In genomic region chr11:46273511-46274205, GRCh38 we compare ENCODE assay signal across 10 cellular contexts. TPM values are rescaled to one million over a fixed set of nuclear protein-coding genes. Genes with fewer than 3 reads are reported as not detected.
DNase-seq lines count a peak whose midpoint lies in the region; ATAC-seq, FAIRE-seq and TF ChIP-seq lines count a peak whose summit lies in the region.
"Had no signal": no experiment of that assay in that cellular context is flagged by ENCODE, and none has a peak within 500 bp of the region (broad histone marks: within the 10 kb centered on the region; RNA-seq: fewer than 3 reads in every experiment).

No MANE protein-coding gene starts in this region.

- no TSS peak for BruUV-seq in K562 (replicated peaks; lab: Mats Ljungman, UMichigan)

- TF ChIP-seq CTCF in heart left ventricle (IDR thresholded peaks at IDR 0.05) (no peak), K562 (IDR thresholded peaks at IDR 0.05 in 2 of 3, conservative IDR thresholded peaks at IDR 0.05 in 1 of 3; ENCODE audit: insufficient read depth in 2 of 3, low read depth in 1 of 3, low read length in 3 of 3) (no peak), mesothelial cell of epicardium (IDR thresholded peaks at IDR 0.05; ENCODE audit: unreplicated experiment) (no peak)

- ATAC-seq in heart left ventricle, result peak in 1 of 4 donors; percentile 3
- ATAC-seq in Right ventricle myocardium inferior, result no peak
- no peak for ATAC-seq in K562
- ATAC-seq in activated naive CD8-positive, alpha-beta T cell treated with anti-CD3 and anti-CD28 coated beads, Interleukin-2, amount 50 U/mL, for 24 hours, result no peak
- ATAC-seq in HG02798 (IDR thresholded peaks at IDR 0.05; ENCODE audit: poor library complexity, unreplicated experiment), result no peak

- DNase-seq in heart left ventricle (no peak), Right ventricle myocardium inferior (ENCODE audit: missing footprints) (no peak), K562 (ENCODE audit: extremely low read depth in 1 of 4, low spot score in 3 of 4) (peak in 2 of 4 experiments; percentile 27 to 30), mesothelial cell of epicardium (ENCODE audit: low spot score in 2 of 2, unreplicated experiment in 2 of 2) (no peak), DMS 273 treated with DMSO at 0.1 percent for 48 hours (lab: John Stamatoyannopoulos, UW) (no peak)
- DNase-seq in activated naive CD8-positive, alpha-beta T cell treated with anti-CD3 and anti-CD28 coated beads, Interleukin-2, amount 50 U/mL, for 24 hours, result no peak
- DNase-seq: BE2C; effector memory CD4-positive, alpha-beta T cell had no signal

- H3K36me3 ChIP-seq in heart left ventricle (no peaks in the 10 kb centered on the region), K562 (ENCODE audit: control insufficient read depth, insufficient read depth, low read length) (no peaks in the 10 kb centered on the region), urinary bladder (ENCODE audit: insufficient read depth) (no peaks in the 10 kb centered on the region)
- H3K36me3 ChIP-seq: BE2C had no signal

- H3K9me3 ChIP-seq in heart left ventricle (no peaks in the 10 kb centered on the region), K562 (replicated peaks; ENCODE audit: control insufficient read depth, insufficient read depth, low read depth, low read length) (no peaks in the 10 kb centered on the region)
- H3K9me3 ChIP-seq: BE2C had no signal

- intact Hi-C loops in heart left ventricle (cut with DNase I) (loop anchor here in 2 of 10 donors (2.0 kb wide), 1 partner anchor 31 kb away; no protein-coding TSS in a partner anchor), Right ventricle myocardium inferior (cut with DNase I) (no loop called here), K562 (cut with micrococcal nuclease) (no loop called here)

- peaks cover 4% of the 10 kb centered on the region for H3K27me3 Mint-ChIP-seq in mesothelial cell of epicardium (ENCODE audit: low read depth)
- peaks cover 16% of the 10 kb centered on the region for H3K27me3 Mint-ChIP-seq in activated naive CD8-positive, alpha-beta T cell treated with anti-CD3 and anti-CD28 coated beads, Interleukin-2, amount 50 U/mL, for 24 hours

- CTCF ChIA-PET in K562 (lab: Yijun Ruan, JAX; ENCODE audit: low intra/inter-chr PET ratio), result no interaction called here

- H3K4me3 Mint-ChIP-seq in mesothelial cell of epicardium, result no peak overlapping the region
- no peak overlapping the region for H3K4me3 Mint-ChIP-seq in activated naive CD8-positive, alpha-beta T cell treated with anti-CD3 and anti-CD28 coated beads, Interleukin-2, amount 50 U/mL, for 24 hours

- TF ChIP-seq EP300 in K562 (IDR thresholded peaks at IDR 0.05; ENCODE audit: low read length), result no peak

- FAIRE-seq in K562 (lab: Jason Lieb, UNC), result no peak

- no peaks in the 10 kb centered on the region for H3K9me1 ChIP-seq in K562 (ENCODE audit: control insufficient read depth, insufficient read depth, low read length)

- TF ChIP-seq POLR2A in heart left ventricle (IDR thresholded peaks at IDR 0.05) (no peak), K562 (conservative IDR thresholded peaks at IDR 0.05) (no peak)

- H3K36me3 Mint-ChIP-seq in mesothelial cell of epicardium, result no peaks in the 10 kb centered on the region
- no peaks in the 10 kb centered on the region for H3K36me3 Mint-ChIP-seq in activated naive CD8-positive, alpha-beta T cell treated with anti-CD3 and anti-CD28 coated beads, Interleukin-2, amount 50 U/mL, for 24 hours (ENCODE audit: low read depth)

- H3K27me3 ChIP-seq in heart left ventricle, result peaks cover 0 to 20% (median 0%) of the 10 kb centered on the region in 9 donors
- H3K27me3 ChIP-seq in K562 (ENCODE audit: control insufficient read depth in 2 of 2, insufficient read depth in 2 of 2, low read length in 2 of 2), result no peaks in the 10 kb centered on the region
- H3K27me3 ChIP-seq: BE2C had no signal

- H3K27ac Mint-ChIP-seq in mesothelial cell of epicardium, result peak overlapping the region; percentile 34
- H3K27ac Mint-ChIP-seq in activated naive CD8-positive, alpha-beta T cell treated with anti-CD3 and anti-CD28 coated beads, Interleukin-2, amount 50 U/mL, for 24 hours, result no peak overlapping the region

- peak overlapping the region; percentile 82 for H2AFZ ChIP-seq in K562 (ENCODE audit: low read depth, low read length)

- 58 to 71% (median 65%) methylated on average over 7 of the region's 7 CpGs for WGBS in heart left ventricle, 4 donors
- WGBS in K562 (ENCODE audit: insufficient coverage, low coverage, missing lambda C conversion rate), result 38% methylated on average over 6 of the region's 7 CpGs
- 26% methylated on average over 7 of the region's 7 CpGs for WGBS in urinary bladder

- peak overlapping the region; percentile 46; the same call in 1 of the 2 replicates for H3K4me2 ChIP-seq in K562 (ENCODE audit: insufficient read depth, low read length)

- H3K4me3 ChIP-seq in heart left ventricle, result no peak overlapping the region
- no peak overlapping the region for H3K4me3 ChIP-seq in K562
- H3K4me3 ChIP-seq in urinary bladder (ENCODE audit: low read depth, low read length), result no peak overlapping the region

- no peak for TF ChIP-seq RAD21 in K562 (CRISPR knock-in tag; conservative IDR thresholded peaks at IDR 0.05 in 1 of 2, IDR thresholded peaks at IDR 0.05 in 1 of 2)

- H3K9me3 Mint-ChIP-seq in mesothelial cell of epicardium, result no peaks in the 10 kb centered on the region
- H3K9me3 Mint-ChIP-seq in activated naive CD8-positive, alpha-beta T cell treated with anti-CD3 and anti-CD28 coated beads, Interleukin-2, amount 50 U/mL, for 24 hours, result no peaks in the 10 kb centered on the region

- peaks cover 47% of the 10 kb centered on the region for H3K4me1 Mint-ChIP-seq in mesothelial cell of epicardium
- H3K4me1 Mint-ChIP-seq in activated naive CD8-positive, alpha-beta T cell treated with anti-CD3 and anti-CD28 coated beads, Interleukin-2, amount 50 U/mL, for 24 hours, result peaks cover 3% of the 10 kb centered on the region

- H3K27ac ChIP-seq in heart left ventricle (peak overlapping the region; percentile 66 to 84 (median 79)), K562 (ENCODE audit: extremely low read depth, low read depth, low read length) (peak overlapping the region; percentile 73; the same call in 1 of the 3 replicates), urinary bladder (ENCODE audit: low read depth) (peak overlapping the region; percentile 87)

- H3K9ac ChIP-seq in K562 (ENCODE audit: insufficient read depth in 1 of 2, low read depth in 2 of 2, low read length in 2 of 2), result peak overlapping the region; percentile 43 to 61; a peak in 2 of 4 replicates

- in situ Hi-C loops in K562 (cut with MboI), result no loop called here

- POLR2A ChIA-PET in K562 (lab: Yijun Ruan, JAX), result interaction anchor here (0.8 to 1.8 kb wide), 4 partner anchors 15 to 36 kb away, joined by 3 to 8 read pairs (median 6); no protein-coding TSS in a partner anchor

- H3K4me1 ChIP-seq in heart left ventricle (peaks cover 9 to 72% (median 54%) of the 10 kb centered on the region in 12 donors), K562 (replicated peaks in 1 of 2; ENCODE audit: control insufficient read depth in 2 of 2, insufficient read depth in 2 of 2, low read length in 2 of 2) (peaks cover 39 to 45% of the 10 kb centered on the region in 2 experiments), urinary bladder (ENCODE audit: insufficient read depth) (peaks cover 3% of the 10 kb centered on the region)
- H3K4me1 ChIP-seq: BE2C had no signal

- H3K79me2 ChIP-seq in K562 (ENCODE audit: control insufficient read depth, insufficient read depth, low read length), result peaks cover 9% of the 10 kb centered on the region

- no peaks in the 10 kb centered on the region for H4K20me1 ChIP-seq in K562 (replicated peaks; ENCODE audit: control insufficient read depth, insufficient read depth, low read length)

TF ChIP-seq in K562, 482 proteins besides CTCF, POLR2A, EP300 and RAD21 (continues in another document):
- 0 out of 2 replicates have a peak, but pooled peaks have one; percentile 6 for TF ChIP-seq ETV1 (tag; conservative IDR thresholded peaks at IDR 0.05; ENCODE audit: low read depth)
- TF ChIP-seq CBFA2T3 (IDR thresholded peaks at IDR 0.05), result 0 out of 2 replicates have a peak, but pooled peaks have one; percentile 2
- TF ChIP-seq THRB (CRISPR knock-in tag; conservative IDR thresholded peaks at IDR 0.05), result no peak
- peak; percentile 14; the same call in 1 of the 2 replicates for TF ChIP-seq PHF8 (IDR thresholded peaks at IDR 0.05; ENCODE audit: borderline replicate concordance, low read length)
- no peak for TF ChIP-seq RBM39 (optimal IDR thresholded peaks at IDR 0.05; ENCODE audit: low read depth, low read length)
- no peak for TF ChIP-seq GATA2 (CRISPR knock-in tag; IDR thresholded peaks at IDR 0.05)

RNA-seq across cellular contexts. Expression of gene CREB3L1, which starts 3.8 kb away (rescaled TPM):
- total RNA-seq in heart left ventricle (10 to 100 TPM; 15.5 to 31.9 (median 23.3) TPM), Right ventricle myocardium inferior (64.1 TPM), K562 (2014; rRNA removed) (4.1 and 7.1 TPM in 2 replicates), K562 (2014; rRNA removed; fragmentation: Illumina TruSeq; extraction: Trizol) (3.7 and 5.2 TPM in 2 replicates), K562 (2015; rRNA removed; fragmentation: Illumina TruSeq; extraction: Trizol) (2.4 and 5.5 TPM in 2 replicates), K562 (2021) (24.9 and 27.6 TPM in 2 replicates), mesothelial cell of epicardium (34.5 to 43.0 TPM (median 36.3 TPM) in 3 replicates), urinary bladder (44.3 TPM)
- polyA plus RNA-seq in heart left ventricle (10 to 100 TPM in 1 of 2 donors, 1 to 10 TPM in 1; 7.4 to 30.9 TPM), K562 (2011; rRNA removed) (1.3 and 3.0 TPM in 2 replicates), K562 (2014; fragmentation: Illumina TruSeq; extraction: Trizol) (16.2 and 20.5 TPM in 2 replicates), K562 (2014; fragmentation: Nextera tagmentation; extraction: Ambion mirVana) (1 to 10 TPM; 1.2 to 1.4 TPM), K562 (2014; rRNA removed) (4.9 and 5.3 TPM in 2 replicates), urinary bladder (20.0 TPM)
- total RNA-seq in K562 (2011; cell fraction: chromatin; rRNA removed; ENCODE audit: low replicate concordance), result 19.2 and 27.7 TPM in 2 replicates
- 19.9 and 20.2 TPM in 2 replicates for total RNA-seq in K562 (2011; cell fraction: nucleolus; rRNA removed)
- 24.8 and 32.7 TPM in 2 replicates for total RNA-seq in K562 (2011; cell fraction: nucleoplasm; rRNA removed)
- polyA plus RNA-seq in K562 (2011; cell fraction: cytosol; rRNA removed), result 2.3 and 2.9 TPM in 2 replicates
- polyA plus RNA-seq in K562 (2011; cell fraction: nucleus; rRNA removed), result 4.5 and 7.2 TPM in 2 replicates
- 17.1 and 21.9 TPM in 2 replicates for polyA plus RNA-seq in K562 (2012)
- polyA minus RNA-seq in K562 (2011; rRNA and poly(A)+ RNA removed), result 4.1 and 4.8 TPM in 2 replicates
- 15.2 and 25.1 TPM in 2 replicates for polyA minus RNA-seq in K562 (2011; cell fraction: cytosol; rRNA and poly(A)+ RNA removed)
- 3.4 and 5.2 TPM in 2 replicates for polyA minus RNA-seq in K562 (2011; cell fraction: nucleus; rRNA and poly(A)+ RNA removed)
